ENCODE assay signal across 10 cellular contexts in the genomic region with DNA sequence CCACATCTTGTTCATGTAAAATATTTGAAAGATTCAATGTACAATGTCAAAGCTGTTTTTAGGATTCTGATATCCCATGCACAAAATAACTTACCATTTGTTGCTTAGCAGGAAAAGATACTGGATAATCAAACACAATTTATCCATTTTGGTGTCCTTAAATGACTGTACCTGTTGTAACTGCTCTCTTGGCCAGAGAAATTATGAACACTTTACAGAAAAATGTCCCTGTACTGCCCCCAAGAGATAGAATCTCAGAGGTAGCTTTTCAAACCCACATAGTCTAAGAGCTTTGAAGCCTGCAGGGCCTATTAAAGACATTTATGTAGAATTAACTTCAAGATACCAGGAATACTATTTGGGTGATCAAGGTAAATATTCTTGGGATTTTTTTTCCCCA. TPM values are rescaled to one million over a fixed set of nuclear protein-coding genes. Genes with fewer than 3 reads are reported as not detected.
A peak's percentile ranks its signal among the peaks of the same experiment; 100 is the strongest.
DNase-seq lines count a peak whose midpoint lies in the region; FAIRE-seq and TF ChIP-seq lines count a peak whose summit lies in the region.
"Had no signal": no experiment of that assay in that cellular context is flagged by ENCODE, and none has a peak within 500 bp of the region (broad histone marks: within the 10 kb centered on the region; RNA-seq: fewer than 3 reads in every experiment).

No MANE protein-coding gene starts in this region.

- intact Hi-C loops in kidney (cut with DNase I), result no loop called here
- intact Hi-C loops in ascending aorta (cut with DNase I), result no loop called here

- no peak overlapping the region for H3K27ac ChIP-seq in C4-2B
- no peak overlapping the region for H3K27ac ChIP-seq in WERI-Rb-1
- H3K27ac ChIP-seq in kidney (ENCODE audit: low read depth in 2 of 2, low read length in 2 of 2), result no peak overlapping the region
- no peak overlapping the region for H3K27ac ChIP-seq in effector memory CD4-positive, alpha-beta T cell (ENCODE audit: insufficient read depth, low read length, poor library complexity, severe bottlenecking)
- H3K27ac ChIP-seq in ascending aorta, result no peak overlapping the region
- H3K27ac ChIP-seq: uterus had no signal

- H3K9ac ChIP-seq in kidney (ENCODE audit: low read length in 2 of 2), result no peak overlapping the region

- peak; percentile 63 for FAIRE-seq in kidney (lab: Jason Lieb, UNC)

- no peaks in the 10 kb centered on the region for H3K9me3 ChIP-seq in WERI-Rb-1 (ENCODE audit: severe bottlenecking)
- H3K9me3 ChIP-seq in kidney (ENCODE audit: control insufficient read depth in 1 of 2, low read length in 2 of 2), result no peaks in the 10 kb centered on the region
- H3K9me3 ChIP-seq in effector memory CD4-positive, alpha-beta T cell (ENCODE audit: control insufficient read depth, low read length), result no peaks in the 10 kb centered on the region
- no peaks in the 10 kb centered on the region for H3K9me3 ChIP-seq in ascending aorta
- H3K9me3 ChIP-seq: uterus had no signal

- H3K4me3 ChIP-seq in WERI-Rb-1 (ENCODE audit: low read depth, low read length) (no peak overlapping the region), kidney (ENCODE audit: low read length in 2 of 2) (no peak overlapping the region), ascending aorta (no peak overlapping the region)
- H3K4me3 ChIP-seq in effector memory CD4-positive, alpha-beta T cell (ENCODE audit: insufficient read depth, low read depth, low read length, poor library complexity, severe bottlenecking), result no peak overlapping the region
- H3K4me3 ChIP-seq: uterus had no signal

- H3K36me3 ChIP-seq in WERI-Rb-1, result no peaks in the 10 kb centered on the region
- H3K36me3 ChIP-seq in kidney (ENCODE audit: control insufficient read depth in 1 of 2, insufficient read depth in 2 of 2, low read length in 2 of 2), result no peaks in the 10 kb centered on the region
- no peaks in the 10 kb centered on the region for H3K36me3 ChIP-seq in effector memory CD4-positive, alpha-beta T cell (ENCODE audit: control insufficient read depth, insufficient read depth, low read length)
- H3K36me3 ChIP-seq in ascending aorta, result no peaks in the 10 kb centered on the region
- H3K36me3 ChIP-seq: uterus had no signal

- DNase-seq in HT1080 (ENCODE audit: low read depth) (peak; percentile 58), WERI-Rb-1 (no peak), kidney (no peak), ascending aorta (ENCODE audit: low spot score in 2 of 2) (no peak), AG08396 (ENCODE audit: low spot score) (no peak)
- no peak for DNase-seq in effector memory CD4-positive, alpha-beta T cell
- no peak for DNase-seq in stimulated activated CD8-positive, alpha-beta memory T cell treated with anti-CD3 and anti-CD28 coated beads, Interleukin-4, amount 100 ng/mL, for 48 hours
- DNase-seq: uterus had no signal

- 0 out of 2 replicates have a peak, but pooled peaks have one; percentile 16 for TF ChIP-seq CTCF in C4-2B (conservative IDR thresholded peaks at IDR 0.05)
- TF ChIP-seq CTCF in WERI-Rb-1 (IDR thresholded peaks at IDR 0.05; ENCODE audit: low read depth, low read length), result peak; percentile 20; the same call in 1 of the 2 replicates
- TF ChIP-seq CTCF in kidney (IDR thresholded peaks at IDR 0.05; ENCODE audit: borderline replicate concordance, extremely low read depth, insufficient read depth), result peak; percentile 35
- TF ChIP-seq CTCF in ascending aorta (IDR thresholded peaks at IDR 0.05), result no peak

- H3K4me1 ChIP-seq in kidney (ENCODE audit: control insufficient read depth in 1 of 2, insufficient read depth in 1 of 2, low read depth in 1 of 2, low read length in 2 of 2), result peaks cover 0 to 5% of the 10 kb centered on the region in 2 donors
- no peaks in the 10 kb centered on the region for H3K4me1 ChIP-seq in effector memory CD4-positive, alpha-beta T cell (ENCODE audit: control insufficient read depth, insufficient read depth, low read length, poor library complexity, severe bottlenecking)
- H3K4me1 ChIP-seq in ascending aorta, result no peaks in the 10 kb centered on the region
- H3K4me1 ChIP-seq: uterus had no signal

- no peaks in the 10 kb centered on the region for H3K27me3 ChIP-seq in WERI-Rb-1 (ENCODE audit: insufficient read depth, low read depth, severe bottlenecking)
- H3K27me3 ChIP-seq in effector memory CD4-positive, alpha-beta T cell (replicated peaks; ENCODE audit: control insufficient read depth, insufficient read depth, low read length, poor library complexity, severe bottlenecking), result no peaks in the 10 kb centered on the region
- no peaks in the 10 kb centered on the region for H3K27me3 ChIP-seq in ascending aorta
- H3K27me3 ChIP-seq: uterus had no signal

RNA-seq across cellular contexts. Expression of gene ME2, which starts 12.2 kb away (rescaled TPM):
- 84.9 and 111 TPM in 2 replicates for total RNA-seq in HT1080 (2014; rRNA removed; shearing (Covaris generic))
- polyA plus RNA-seq in HT1080 (2015; cell fraction: cytosol; rRNA removed), result 78.4 and 93.0 TPM in 2 replicates
- polyA plus RNA-seq in HT1080 (2015; cell fraction: nucleus; rRNA removed), result 83.1 and 89.4 TPM in 2 replicates
- total RNA-seq in kidney (32.8 TPM), ascending aorta (27.4 TPM)
- 20.5 TPM for polyA plus RNA-seq in kidney (ENCODE audit: insufficient read depth, low read depth, low replicate concordance)

RNA-seq across cellular contexts. Expression of gene MRO, which starts 46.9 kb away (rescaled TPM):
- 0.02 and 0.03 TPM in 2 replicates for total RNA-seq in HT1080 (2014; rRNA removed; shearing (Covaris generic))
- 0.03 and 0.07 TPM in 2 replicates for polyA plus RNA-seq in HT1080 (2015; cell fraction: cytosol; rRNA removed)
- not detected in 2 replicates for polyA plus RNA-seq in HT1080 (2015; cell fraction: nucleus; rRNA removed)
- 2.9 TPM for total RNA-seq in kidney
- polyA plus RNA-seq in kidney (ENCODE audit: insufficient read depth, low read depth, low replicate concordance), result 6.9 TPM
- 1.4 TPM for total RNA-seq in ascending aorta
- total RNA-seq: Daoy had no signal

Comparison
In these comparisons a context has a peak if more than half of its experiments do, and no peak if none do; other contexts are left out.
1. CTCF ChIP-seq: peak in C4-2B (single experiment), WERI-Rb-1 (single experiment) and kidney (single experiment); none in ascending aorta (0 of 3).